Comparison of ENCODE assay signal across 25 cellular contexts in the genomic region with DNA sequence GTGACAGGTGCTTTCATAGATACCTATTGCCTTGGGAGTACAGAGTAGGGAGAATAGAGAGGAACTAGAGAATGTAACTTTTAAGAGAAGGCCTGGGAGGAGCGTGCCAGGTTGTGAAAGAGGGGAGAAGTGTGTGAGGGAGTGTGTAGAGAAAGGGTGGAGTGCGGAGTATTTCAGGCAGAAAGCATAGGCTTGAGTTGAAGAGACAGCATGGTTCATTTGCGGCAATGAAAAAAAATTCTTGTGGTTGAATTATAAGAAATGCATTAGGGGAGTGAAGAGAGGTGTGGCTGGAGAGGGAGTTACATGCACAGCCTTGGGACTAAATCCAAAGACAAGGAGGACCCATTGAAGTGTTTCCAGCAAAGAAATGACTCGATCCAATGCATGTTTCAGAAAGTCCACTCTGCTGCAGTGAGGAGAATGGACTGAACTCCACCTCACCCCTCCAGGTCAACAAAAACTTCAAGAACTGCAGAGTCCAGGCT.
A peak's percentile ranks its signal among the peaks of the same experiment; 100 is the strongest.
DNase-seq lines count a peak whose midpoint lies in the region; ATAC-seq and TF ChIP-seq lines count a peak whose summit lies in the region.
"Had no signal": no experiment of that assay in that cellular context is flagged by ENCODE, and none has a peak within 500 bp of the region (broad histone marks: within the 10 kb centered on the region; RNA-seq: fewer than 3 reads in every experiment).

No MANE protein-coding gene starts in this region.

- intact Hi-C loops in CD14-positive monocyte (cut with micrococcal nuclease) (no loop called here), A673 (cut with micrococcal nuclease; ENCODE audit: unreplicated experiment) (no loop called here)

- H3K36me3 ChIP-seq in lung (ENCODE audit: control insufficient read depth in 2 of 2, insufficient read depth in 2 of 2, low read length in 2 of 2) (no peaks in the 10 kb centered on the region), A673 (ENCODE audit: insufficient read depth, low read length, poor library complexity, severe bottlenecking) (no peaks in the 10 kb centered on the region)
- H3K36me3 ChIP-seq: BE2C, cardiac muscle cell, Peyer's patch had no signal

- 46 to 53% methylated on average over 4 of the region's 4 CpGs for WGBS in lung, 2 donors

- CTCF ChIA-PET in A673 (lab: Charles Lee), result no interaction called here

- no peak overlapping the region for H3K4me3 ChIP-seq in astrocyte of the spinal cord (ENCODE audit: low read depth, low read length)
- no peak overlapping the region for H3K4me3 ChIP-seq in lung
- no peak overlapping the region for H3K4me3 ChIP-seq in A673 (ENCODE audit: low read depth, low read length, poor library complexity, severe bottlenecking)
- H3K4me3 ChIP-seq: cardiac muscle cell, Peyer's patch had no signal

- peak overlapping the region in 1 of 2 donors; percentile 41 for H3K27ac ChIP-seq in lung (ENCODE audit: low read depth in 1 of 2, low read length in 1 of 2)
- no peak overlapping the region for H3K27ac ChIP-seq in A673 (ENCODE audit: low read depth, low read length, poor library complexity, severe bottlenecking)
- H3K27ac ChIP-seq: cardiac muscle cell, Peyer's patch had no signal

- H3K4me1 Mint-ChIP-seq in CD14-positive monocyte, result peaks cover 48% of the 10 kb centered on the region
- H3K4me1 Mint-ChIP-seq: stimulated activated naive CD8-positive, alpha-beta T cell treated with anti-CD3 and anti-CD28 coated beads, Interleukin-15, amount 100 ng/mL, for 72 hours had no signal

- DNase-seq in CD14-positive monocyte (ENCODE audit: low spot score), result no peak
- DNase-seq in NCI-H187 (lab: John Stamatoyannopoulos, UW), result peak; percentile 44 to 72
- DNase-seq in astrocyte of the spinal cord (ENCODE audit: low read depth, low spot score), result peak; percentile 66
- no peak for DNase-seq in lung (ENCODE audit: low spot score)
- no peak for DNase-seq in A673 (ENCODE audit: low spot score)
- no peak for DNase-seq in amygdala (lab: John Stamatoyannopoulos, UW)
- DNase-seq in activated CD4-positive, CD25-positive, alpha-beta regulatory T cell treated with anti-CD3 and anti-CD28 coated beads, Interleukin-2, amount 50 U/mL, for 72 hours, result no peak
- DNase-seq: activated CD8-positive, alpha-beta memory T cell treated with anti-CD3 and anti-CD28 coated beads for 24 hours; activated T-cell treated with anti-CD3 and anti-CD28 coated beads, Interleukin-2, amount 50 U/mL, for 72 hours; BE2C; Caco-2; erythroblast; glutamatergic neuron; KBM-7; left ventricle myocardium superior; naive B cell; NCI-H1048; Peyer's patch; SK-N-SH; stimulated activated CD4-positive, alpha-beta T cell treated with anti-CD3 and anti-CD28 coated beads, Interleukin-2, amount 100 ng/mL, for 24 hours; stimulated activated naive CD8-positive, alpha-beta T cell treated with anti-CD3 and anti-CD28 coated beads, Interleukin-15, amount 100 ng/mL, for 72 hours; trophoblast cell had no signal

- BruUV-seq in A673 (replicated peaks; lab: Mats Ljungman, UMichigan), result no TSS peak

- H3K9me3 ChIP-seq in lung (ENCODE audit: control insufficient read depth in 2 of 2, insufficient read depth in 1 of 2, low read length in 1 of 2) (no peaks in the 10 kb centered on the region), A673 (ENCODE audit: low read depth, low read length, poor library complexity, severe bottlenecking) (no peaks in the 10 kb centered on the region)
- H3K9me3 ChIP-seq: BE2C, Caco-2, Peyer's patch, SK-N-SH had no signal

- H3K4me1 ChIP-seq in lung (ENCODE audit: control insufficient read depth in 2 of 2, insufficient read depth in 2 of 2, low read length in 2 of 2) (no peaks in the 10 kb centered on the region), A673 (ENCODE audit: insufficient read depth, low read length, poor library complexity, severe bottlenecking) (peaks cover 5% of the 10 kb centered on the region)
- H3K4me1 ChIP-seq: BE2C, Caco-2, Peyer's patch had no signal

- no peaks in the 10 kb centered on the region for H3K27me3 Mint-ChIP-seq in CD14-positive monocyte (ENCODE audit: low read depth in 3 of 3)
- H3K27me3 Mint-ChIP-seq: activated naive CD8-positive, alpha-beta T cell; naive B cell; stimulated activated naive CD8-positive, alpha-beta T cell treated with anti-CD3 and anti-CD28 coated beads, Interleukin-15, amount 100 ng/mL, for 72 hours had no signal

- no peaks in the 10 kb centered on the region for H3K9me3 Mint-ChIP-seq in CD14-positive monocyte
- H3K9me3 Mint-ChIP-seq: activated T-cell treated with anti-CD3 and anti-CD28 coated beads, Interleukin-2, amount 50 U/mL, for 72 hours; naive B cell; stimulated activated naive CD8-positive, alpha-beta T cell treated with anti-CD3 and anti-CD28 coated beads, Interleukin-15, amount 100 ng/mL, for 72 hours had no signal

- peak overlapping the region in 6 of 7 donors; percentile 3 to 86 (median 32) for H3K27ac Mint-ChIP-seq in CD14-positive monocyte
- H3K27ac Mint-ChIP-seq: activated naive CD8-positive, alpha-beta T cell; activated T-cell treated with anti-CD3 and anti-CD28 coated beads, Interleukin-2, amount 50 U/mL, for 72 hours; stimulated activated naive CD8-positive, alpha-beta T cell treated with anti-CD3 and anti-CD28 coated beads, Interleukin-15, amount 100 ng/mL, for 72 hours had no signal

- ATAC-seq in lung (ENCODE audit: insufficient read depth, low FRiP score) (peak; percentile 68), GM21737 (IDR thresholded peaks at IDR 0.05; ENCODE audit: unreplicated experiment) (no peak)
- ATAC-seq: activated T-cell treated with anti-CD3 and anti-CD28 coated beads, Interleukin-2, amount 50 U/mL, for 72 hours; left ventricle myocardium superior; stimulated activated naive CD8-positive, alpha-beta T cell treated with anti-CD3 and anti-CD28 coated beads, Interleukin-15, amount 100 ng/mL, for 72 hours had no signal

- peaks cover 36 to 50% of the 10 kb centered on the region in 2 donors for H3K36me3 Mint-ChIP-seq in CD14-positive monocyte

- POLR2A ChIA-PET in A673 (lab: Charles Lee; ENCODE audit: low non-redundant PET), result no interaction called here

- peak overlapping the region in 1 of 2 donors; percentile 36 for H3K4me3 Mint-ChIP-seq in CD14-positive monocyte
- H3K4me3 Mint-ChIP-seq: activated naive CD8-positive, alpha-beta T cell; activated T-cell treated with anti-CD3 and anti-CD28 coated beads, Interleukin-2, amount 50 U/mL, for 72 hours; naive B cell; stimulated activated naive CD8-positive, alpha-beta T cell treated with anti-CD3 and anti-CD28 coated beads, Interleukin-15, amount 100 ng/mL, for 72 hours had no signal

- in situ Hi-C loops in astrocyte of the spinal cord (cut with HindIII; ENCODE audit: low sequenced_read_pairs), result no loop called here

- TF ChIP-seq CTCF in CD14-positive monocyte (IDR thresholded peaks at IDR 0.05) (no peak), astrocyte of the spinal cord (IDR thresholded peaks at IDR 0.05; ENCODE audit: low read depth, low read length) (no peak), lung (IDR thresholded peaks at IDR 0.05; ENCODE audit: control extremely low read depth, extremely low read depth) (no peak), A673 (conservative IDR thresholded peaks at IDR 0.05; ENCODE audit: low read depth, low read length) (no peak)

- H3K27me3 ChIP-seq in lung (ENCODE audit: control insufficient read depth, insufficient read depth) (no peaks in the 10 kb centered on the region), A673 (replicated peaks; ENCODE audit: insufficient read depth, low read depth, low read length, poor library complexity) (no peaks in the 10 kb centered on the region)
- H3K27me3 ChIP-seq: BE2C, cardiac muscle cell, Peyer's patch had no signal

Comparison
In these comparisons a context has a peak if more than half of its experiments do, and no peak if none do; other contexts are left out.
1. DNase-seq: peak in NCI-H187 (2 of 2) and astrocyte of the spinal cord (single experiment); none in CD14-positive monocyte (single experiment), lung (single experiment), A673 (single experiment), amygdala (0 of 56) and activated CD4-positive, CD25-positive, alpha-beta regulatory T cell treated with anti-CD3 and anti-CD28 coated beads, Interleukin-2, amount 50 U/mL, for 72 hours (single experiment).